ENCODE assay signal across 1 cellular context in genomic region chr2:69310267-69310666, GRCh38.
A peak's percentile ranks its signal among the peaks of the same experiment; 100 is the strongest.
TF ChIP-seq lines count a peak whose summit lies in the region.

No MANE protein-coding gene starts in this region.

TF ChIP-seq in HepG2, 621 proteins besides CTCF, POLR2A, EP300 and RAD21 (continued from another document):
- TF ChIP-seq ZFP91 (CRISPR knock-in tag; IDR thresholded peaks at IDR 0.05; ENCODE audit: borderline replicate concordance) (peak; percentile 21; the same call in 1 of the 2 replicates), MIER2 (CRISPR knock-in tag; IDR thresholded peaks at IDR 0.05) (no peak), ZNF598 (CRISPR knock-in tag; IDR thresholded peaks at IDR 0.05; ENCODE audit: borderline replicate concordance) (no peak), TBP (CRISPR knock-in tag; IDR thresholded peaks at IDR 0.05) (no peak), ARNTL (CRISPR knock-in tag; IDR thresholded peaks at IDR 0.05) (no peak), ZNF234 (CRISPR knock-in tag; conservative IDR thresholded peaks at IDR 0.05) (no peak)
